In genomic region chr5:138180183-138180782, GRCh38 we compare ENCODE assay signal across 9 cellular contexts. TPM values are rescaled to one million over a fixed set of nuclear protein-coding genes. Genes with fewer than 3 reads are reported as not detected.
DNase-seq lines count a peak whose midpoint lies in the region; ATAC-seq and TF ChIP-seq lines count a peak whose summit lies in the region.
"Had no signal": no experiment of that assay in that cellular context is flagged by ENCODE, and none has a peak within 500 bp of the region (broad histone marks: within the 10 kb centered on the region; RNA-seq: fewer than 3 reads in every experiment).

No MANE protein-coding gene starts in this region.

- peaks cover 60% of the 10 kb centered on the region for H3K36me3 ChIP-seq in HUES48 (ENCODE audit: control insufficient read depth, insufficient read depth, low read length)
- H3K36me3 ChIP-seq in mammary epithelial cell (ENCODE audit: insufficient read depth, low read length) = peaks cover 29% of the 10 kb centered on the region

- H3K4me3 ChIP-seq in HUES48 (ENCODE audit: low read depth, low read length) (peak overlapping the region; percentile 87), mammary epithelial cell (replicated peaks in 1 of 3; ENCODE audit: insufficient read depth in 1 of 3, low read depth in 2 of 3, low read length in 3 of 3) (peak overlapping the region in 2 of 3 experiments; percentile 90 to 99), coronary artery (no peak overlapping the region)

- H2AFZ ChIP-seq in mammary epithelial cell (ENCODE audit: low read depth, low read length) = no peak overlapping the region

- in situ Hi-C loops in mammary epithelial cell (cut with MboI; ENCODE audit: low sequenced_read_pairs in 2 of 2) = loop anchor here (25.0 kb wide), 2 partner anchors 232 to 357 kb away; partner anchors contain the start of gene ETF1 (in 1 of the 2)

- H3K9me3 ChIP-seq in HUES48 (ENCODE audit: control insufficient read depth, insufficient read depth, low read length) = no peaks in the 10 kb centered on the region
- no peaks in the 10 kb centered on the region for H3K9me3 ChIP-seq in mammary epithelial cell (replicated peaks; ENCODE audit: insufficient read depth, low read length)

- dilution Hi-C loops in mammary epithelial cell (cut with HindIII; ENCODE audit: low sequenced_read_pairs) = loop anchor here (5.0 kb wide), 2 partner anchors 68 to 212 kb away; no protein-coding TSS in a partner anchor

- peak overlapping the region; percentile 83 for H3K4me2 ChIP-seq in mammary epithelial cell (ENCODE audit: insufficient read depth, low read depth, low read length)

- ATAC-seq in GM19351 (IDR thresholded peaks at IDR 0.05; ENCODE audit: unreplicated experiment) = no peak
- ATAC-seq: activated naive CD4-positive, alpha-beta T cell treated with anti-CD3 and anti-CD28 coated beads, Interleukin-2, amount 50 U/mL, for 72 hours had no signal

- H4K20me1 ChIP-seq in mammary epithelial cell (ENCODE audit: insufficient read depth, low read length) = no peaks in the 10 kb centered on the region

- H3K4me1 ChIP-seq in HUES48 (ENCODE audit: control insufficient read depth, insufficient read depth, low read length) (0 out of 2 replicates have a peak, but pooled peaks cover 3% of the 10 kb centered on the region), mammary epithelial cell (ENCODE audit: insufficient read depth, low read length) (peaks cover 14% of the 10 kb centered on the region)

- peak; percentile 59 to 79 for TF ChIP-seq CTCF in mammary epithelial cell (conservative IDR thresholded peaks at IDR 0.05 in 1 of 2, IDR thresholded peaks at IDR 0.05 in 1 of 2; ENCODE audit: extremely low read depth in 1 of 2, insufficient read depth in 1 of 2, low read depth in 1 of 2, low read length in 2 of 2)
- no peak for TF ChIP-seq CTCF in coronary artery (IDR thresholded peaks at IDR 0.05)

- BruUV-seq in mammary epithelial cell (replicated peaks; lab: Mats Ljungman, UMichigan) = no TSS peak

- CTCF ChIA-PET in mammary epithelial cell (lab: Charles Lee; ENCODE audit: low non-redundant PET) = interaction anchor here (0.6 to 0.9 kb wide), 2 partner anchors 103 to 270 kb away, joined by 4 to 6 read pairs; no protein-coding TSS in a partner anchor

- intact Hi-C loops in mammary epithelial cell (cut with micrococcal nuclease) = loop anchor here (1.0 to 2.0 kb wide), 7 partner anchors 103 to 363 kb away; partner anchors contain the start of gene ETF1

- H3K27me3 ChIP-seq in HUES48 (ENCODE audit: control insufficient read depth, insufficient read depth, low read length) = no peaks in the 10 kb centered on the region
- no peaks in the 10 kb centered on the region for H3K27me3 ChIP-seq in mammary epithelial cell (ENCODE audit: insufficient read depth, low read length)

- peaks cover 60% of the 10 kb centered on the region for H3K79me2 ChIP-seq in mammary epithelial cell (ENCODE audit: insufficient read depth, low read length)

- no peak overlapping the region for H3K27ac ChIP-seq in HUES48 (ENCODE audit: low read depth, low read length)
- no peak overlapping the region for H3K27ac ChIP-seq in mammary epithelial cell (ENCODE audit: insufficient read depth, low read depth, low read length)
- H3K27ac ChIP-seq in coronary artery = no peak overlapping the region

- 0 out of 2 replicates have a peak overlapping the region, but pooled peaks have one; percentile 88 for H3K9ac ChIP-seq in HUES48 (ENCODE audit: low read depth, low read length)
- peak overlapping the region; percentile 33 for H3K9ac ChIP-seq in mammary epithelial cell (ENCODE audit: insufficient read depth, low read length)

- DNase-seq in DMS79 treated with DMSO at 0.1 percent for 48 hours (lab: John Stamatoyannopoulos, UW) = peak; percentile 46
- peak; percentile 68 to 95 for DNase-seq in NOMO-1 (lab: John Stamatoyannopoulos, UW; ENCODE audit: unreplicated experiment in 2 of 2)
- peak; percentile 75 for DNase-seq in mammary epithelial cell
- peak; percentile 27 for DNase-seq in midbrain (lab: John Stamatoyannopoulos, UW)
- DNase-seq in coronary artery (ENCODE audit: low spot score) = no peak
- no peak for DNase-seq in hippocampal formation (lab: John Stamatoyannopoulos, UW)

- 75% methylated on average over 5 of the region's 5 CpGs for WGBS in mammary epithelial cell (ENCODE audit: low coverage, missing lambda C conversion rate)

RNA-seq across cellular contexts. Expression of gene KIF20A, which starts 1.4 kb away (rescaled TPM):
- 10 to 100 TPM in 1 of 2 donors, under 1 TPM in 1; 0.67 to 36.5 TPM for total RNA-seq in mammary epithelial cell
- 47.0 TPM for polyA plus RNA-seq in mammary epithelial cell
- 45.0 TPM for polyA minus RNA-seq in mammary epithelial cell

RNA-seq across cellular contexts. Expression of gene BRD8, which starts 1.9 kb away (rescaled TPM):
- total RNA-seq in mammary epithelial cell = 10 to 100 TPM; 25.8 to 44.5 TPM
- polyA plus RNA-seq in mammary epithelial cell = 25.6 TPM
- polyA minus RNA-seq in mammary epithelial cell = 102 TPM

RNA-seq across cellular contexts. Expression of gene CDC23, which starts 32.8 kb away (rescaled TPM):
- total RNA-seq in mammary epithelial cell = 10 to 100 TPM; 30.7 to 31.2 TPM
- 20.5 TPM for polyA plus RNA-seq in mammary epithelial cell
- 36.2 TPM for polyA minus RNA-seq in mammary epithelial cell

RNA-seq across cellular contexts. Expression of gene NME5, which starts 41.1 kb away (rescaled TPM):
- total RNA-seq in mammary epithelial cell = 1 to 10 TPM; 1.6 to 5.5 TPM
- polyA plus RNA-seq in mammary epithelial cell = 0.88 TPM
- not detected for polyA minus RNA-seq in mammary epithelial cell
- total RNA-seq: activated naive CD4-positive, alpha-beta T cell treated with anti-CD3 and anti-CD28 coated beads, Interleukin-2, amount 50 U/mL, for 72 hours had no signal

Comparison
In these comparisons a context has a peak if more than half of its experiments do, and no peak if none do; other contexts are left out.
1. DNase-seq: peak in DMS79 treated with DMSO at 0.1 percent for 48 hours (single experiment), NOMO-1 (2 of 2), mammary epithelial cell (single experiment) and midbrain (single experiment); none in coronary artery (single experiment) and hippocampal formation (0 of 2).